In genomic region chr7:20113423-20114027, GRCh38 we compare ENCODE assay signal across 1 cellular context.
TF ChIP-seq lines count a peak whose summit lies in the region.

No MANE protein-coding gene starts in this region.

TF ChIP-seq in GM12878, 131 proteins besides CTCF, POLR2A, EP300 and RAD21 (continued from another document and continues in another):
- TF ChIP-seq ZNF207 (IDR thresholded peaks at IDR 0.05; ENCODE audit: borderline replicate concordance) (no peak), TAF1 (IDR thresholded peaks at IDR 0.05; ENCODE audit: borderline replicate concordance, low read depth, low read length) (no peak), RUNX3 (IDR thresholded peaks at IDR 0.05; ENCODE audit: low read length) (peak; percentile 48; the same call in 1 of the 2 replicates), SMC3 (IDR thresholded peaks at IDR 0.05; ENCODE audit: borderline replicate concordance, low read length) (peak; percentile 21; the same call in 1 of the 2 replicates), MLLT1 (IDR thresholded peaks at IDR 0.05) (peak; percentile 40), CHD2 (IDR thresholded peaks at IDR 0.05; ENCODE audit: borderline replicate concordance, low read depth, low read length) (0 out of 2 replicates have a peak, but pooled peaks have one; percentile 1), JUNB (IDR thresholded peaks at IDR 0.05) (peak; percentile 37; the same call in 1 of the 2 replicates), NBN (IDR thresholded peaks at IDR 0.05) (peak; percentile 63; the same call in 1 of the 2 replicates), RCOR1 (conservative IDR thresholded peaks at IDR 0.05; ENCODE audit: low read depth, low read length) (no peak), BRCA1 (IDR thresholded peaks at IDR 0.05; ENCODE audit: low read depth, low read length) (no peak), SUPT20H (IDR thresholded peaks at IDR 0.05; ENCODE audit: borderline replicate concordance, control insufficient read depth, low read depth, low read length) (no peak), ATF3 (IDR thresholded peaks at IDR 0.05; ENCODE audit: borderline replicate concordance, extremely low read depth, low read depth, low read length) (no peak), CUX1 (IDR thresholded peaks at IDR 0.05; ENCODE audit: insufficient replicate concordance, low read depth, low read length) (no peak), HDGF (IDR thresholded peaks at IDR 0.05) (peak; percentile 32; the same call in 1 of the 2 replicates), ZNF24 (IDR thresholded peaks at IDR 0.05) (0 out of 2 replicates have a peak, but pooled peaks have one; percentile 18), ATF2 (IDR thresholded peaks at IDR 0.05; ENCODE audit: low read length) (peak; percentile 63; the same call in 1 of the 2 replicates), SKIL (IDR thresholded peaks at IDR 0.05; ENCODE audit: low read depth, poor library complexity, severe bottlenecking) (no peak), ZBTB11 (CRISPR knock-in tag; IDR thresholded peaks at IDR 0.05) (no peak), BACH1 (IDR thresholded peaks at IDR 0.05; ENCODE audit: borderline replicate concordance) (no peak), EED (IDR thresholded peaks at IDR 0.05; ENCODE audit: low read depth) (peak; percentile 64), ZSCAN29 (IDR thresholded peaks at IDR 0.05) (no peak), RBBP5 (conservative IDR thresholded peaks at IDR 0.05) (no peak), ZNF274 (IDR thresholded peaks at IDR 0.05; ENCODE audit: insufficient read depth, insufficient read length) (no peak), SMAD5 (IDR thresholded peaks at IDR 0.05; ENCODE audit: low read depth) (no peak), BHLHE40 (IDR thresholded peaks at IDR 0.05; ENCODE audit: borderline replicate concordance in 1 of 2, low read depth in 2 of 2, low read length in 1 of 2) (peak; percentile 63 to 68; a peak in 3 of 4 replicates), ATF7 (IDR thresholded peaks at IDR 0.05; ENCODE audit: low read depth) (peak; percentile 82), BCLAF1 (IDR thresholded peaks at IDR 0.05) (no peak), MXI1 (IDR thresholded peaks at IDR 0.05; ENCODE audit: low read depth, low read length) (no peak), FOXM1 (IDR thresholded peaks at IDR 0.05; ENCODE audit: low read depth, low read length) (no peak), IKZF1 (conservative IDR thresholded peaks at IDR 0.05) (peak; percentile 75), RELA (IDR thresholded peaks at IDR 0.05; ENCODE audit: borderline replicate concordance, partially characterized antibody) (no peak), NFIC (IDR thresholded peaks at IDR 0.05; ENCODE audit: low read depth, low read length) (peak; percentile 76), SPI1 (IDR thresholded peaks at IDR 0.05; ENCODE audit: borderline replicate concordance, insufficient read depth, low read depth, low read length) (peak; percentile 98), SREBF1 (IDR thresholded peaks at IDR 0.05; ENCODE audit: low read length) (no peak), PKNOX1 (IDR thresholded peaks at IDR 0.05) (peak; percentile 87), PRDM15 (CRISPR knock-in tag; IDR thresholded peaks at IDR 0.05) (no peak), ZBED1 (IDR thresholded peaks at IDR 0.05; ENCODE audit: borderline replicate concordance) (no peak)
